In the genomic region with DNA sequence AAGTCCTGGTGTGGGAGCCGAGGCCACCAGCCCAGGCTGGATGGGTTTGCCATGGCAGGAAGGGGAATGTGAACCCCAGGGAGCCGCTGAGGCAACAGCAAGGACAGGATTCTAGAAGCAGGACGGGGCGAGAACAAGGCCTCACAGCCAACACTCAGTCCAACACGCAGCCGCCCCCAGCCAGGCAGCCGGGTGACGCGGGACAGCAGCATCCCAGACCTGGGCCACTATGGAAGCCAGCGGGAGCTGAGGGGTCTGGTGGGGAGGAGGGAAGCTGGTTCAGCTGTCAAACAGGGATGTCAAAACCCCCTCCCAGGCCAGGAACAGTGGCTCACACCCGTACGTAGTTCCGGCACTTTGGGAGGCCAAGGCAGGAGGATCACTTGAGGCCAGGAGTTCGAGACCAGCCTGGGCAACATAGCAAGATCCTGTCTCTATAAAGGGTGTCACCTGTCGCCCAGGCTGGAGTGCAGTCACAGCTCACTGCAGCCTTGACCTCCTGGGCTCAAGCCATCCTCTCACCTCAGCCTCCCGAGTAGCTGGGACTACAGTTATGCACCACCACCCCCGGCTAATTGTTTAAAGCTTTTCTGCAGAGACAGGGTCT, we compare ENCODE assay signal across 28 cellular contexts. TPM values are rescaled to one million over a fixed set of nuclear protein-coding genes. Genes with fewer than 3 reads are reported as not detected.
"Had no signal": no experiment of that assay in that cellular context is flagged by ENCODE, and none has a peak within 500 bp of the region (broad histone marks: within the 10 kb centered on the region; RNA-seq: fewer than 3 reads in every experiment).

No MANE protein-coding gene starts in this region.

- H3K27ac Mint-ChIP-seq: activated B cell treated with CpG ODN at 0.5 μM for 24 hours; activated CD4-positive, alpha-beta memory T cell treated with anti-CD3 and anti-CD28 coated beads for 36 hours; activated CD4-positive, alpha-beta T cell treated with anti-CD3 and anti-CD28 coated beads, Interleukin-2, amount 10 ng/mL, durations not matched to agents 24 days and 14 days; activated naive CD4-positive, alpha-beta T cell treated with anti-CD3 and anti-CD28 coated beads, Interleukin-2, amount 50 U/mL, for 72 hours; activated naive CD8-positive, alpha-beta T cell treated with anti-CD3 and anti-CD28 coated beads, Interleukin-2, amount 50 U/mL, for 24 hours; T-helper 17 cell had no signal

- H3K9me3 ChIP-seq: ascending aorta had no signal

- DNase-seq: activated B cell treated with CpG ODN at 0.5 μM for 24 hours; activated CD4-positive, alpha-beta memory T cell treated with anti-CD3 and anti-CD28 coated beads for 36 hours; activated CD4-positive, alpha-beta T cell treated with anti-CD3 and anti-CD28 coated beads for 1 hour; activated CD4-positive, alpha-beta T cell treated with anti-CD3 and anti-CD28 coated beads, Interleukin-2, amount 10 ng/mL, durations not matched to agents 24 days and 14 days; activated CD8-positive, alpha-beta memory T cell treated with anti-CD3 and anti-CD28 coated beads for 24 hours; activated effector memory CD4-positive, alpha-beta T cell treated with anti-CD3 and anti-CD28 coated beads, Interleukin-2, amount 50 U/mL, for 16 hours; activated naive CD4-positive, alpha-beta T cell treated with Interleukin-2 at 50 U/mL for 16 hours; activated naive CD8-positive, alpha-beta T cell treated with anti-CD3 and anti-CD28 coated beads, Interleukin-2, amount 50 U/mL, for 24 hours; activated T-cell treated with anti-CD3 and anti-CD28 coated beads, Interleukin-2, amount 50 U/mL, for 4 hours; amniotic stem cell; Karpas-422; MM.1S; NCI-H1417; NCI-H1694 treated with DMSO at 0.1 percent for 48 hours; NCI-H2029 treated with DMSO at 0.1 percent for 48 hours; NCI-H510A treated with DMSO at 0.1 percent for 48 hours; NCI-H69; NK-92 treated with Interleukin-12 subunit alpha and Interleukin-12 subunit beta, amount 100 ng/mL, for 24 hours; OCI-M1; SHP77 treated with DMSO at 0.1 percent for 48 hours; T-helper 17 cell; T-helper 9 cell had no signal

- H3K4me1 Mint-ChIP-seq: activated B cell treated with CpG ODN at 0.5 μM for 24 hours; activated CD4-positive, alpha-beta T cell treated with anti-CD3 and anti-CD28 coated beads, Interleukin-2, amount 10 ng/mL, durations not matched to agents 24 days and 14 days; activated naive CD8-positive, alpha-beta T cell treated with anti-CD3 and anti-CD28 coated beads, Interleukin-2, amount 50 U/mL, for 24 hours; central memory CD8-positive, alpha-beta T cell had no signal

- H3K36me3 ChIP-seq: ascending aorta had no signal

- H3K27me3 Mint-ChIP-seq: activated B cell treated with CpG ODN at 0.5 μM for 24 hours; activated CD4-positive, alpha-beta memory T cell treated with anti-CD3 and anti-CD28 coated beads for 36 hours; activated naive CD8-positive, alpha-beta T cell treated with anti-CD3 and anti-CD28 coated beads, Interleukin-2, amount 50 U/mL, for 24 hours; brain; central memory CD8-positive, alpha-beta T cell; T-helper 17 cell had no signal

- H3K4me3 ChIP-seq: ascending aorta had no signal

- H3K27me3 ChIP-seq: ascending aorta had no signal

- H3K27ac ChIP-seq: ascending aorta had no signal

- ATAC-seq: activated naive CD4-positive, alpha-beta T cell treated with anti-CD3 and anti-CD28 coated beads, Interleukin-2, amount 50 U/mL, for 72 hours; activated naive CD8-positive, alpha-beta T cell treated with anti-CD3 and anti-CD28 coated beads, Interleukin-2, amount 50 U/mL, for 24 hours; activated T-cell treated with anti-CD3 and anti-CD28 coated beads, Interleukin-2, amount 50 U/mL, for 4 hours; Panc1; T-helper 17 cell had no signal

- H3K4me3 Mint-ChIP-seq: activated B cell treated with CpG ODN at 0.5 μM for 24 hours; activated CD4-positive, alpha-beta memory T cell treated with anti-CD3 and anti-CD28 coated beads for 36 hours; activated CD4-positive, alpha-beta T cell treated with anti-CD3 and anti-CD28 coated beads, Interleukin-2, amount 10 ng/mL, durations not matched to agents 24 days and 14 days; activated naive CD8-positive, alpha-beta T cell treated with anti-CD3 and anti-CD28 coated beads, Interleukin-2, amount 50 U/mL, for 24 hours; activated T-cell treated with anti-CD3 and anti-CD28 coated beads, Interleukin-2, amount 50 U/mL, for 4 hours; brain; central memory CD8-positive, alpha-beta T cell; T-helper 17 cell had no signal

- H3K9me3 Mint-ChIP-seq: activated B cell treated with CpG ODN at 0.5 μM for 24 hours; activated CD4-positive, alpha-beta memory T cell treated with anti-CD3 and anti-CD28 coated beads for 36 hours; activated CD4-positive, alpha-beta T cell treated with anti-CD3 and anti-CD28 coated beads, Interleukin-2, amount 10 ng/mL, durations not matched to agents 24 days and 14 days; activated naive CD4-positive, alpha-beta T cell treated with anti-CD3 and anti-CD28 coated beads, Interleukin-2, amount 50 U/mL, for 72 hours; activated naive CD8-positive, alpha-beta T cell treated with anti-CD3 and anti-CD28 coated beads, Interleukin-2, amount 50 U/mL, for 24 hours; activated T-cell treated with anti-CD3 and anti-CD28 coated beads, Interleukin-2, amount 50 U/mL, for 4 hours; central memory CD8-positive, alpha-beta T cell had no signal

- H3K36me3 Mint-ChIP-seq: activated CD4-positive, alpha-beta memory T cell treated with anti-CD3 and anti-CD28 coated beads for 36 hours; activated naive CD4-positive, alpha-beta T cell treated with anti-CD3 and anti-CD28 coated beads, Interleukin-2, amount 50 U/mL, for 72 hours had no signal

RNA-seq across cellular contexts. Expression of gene PLK5, which starts 37.5 kb away (rescaled TPM):
- total RNA-seq: activated B cell treated with CpG ODN at 0.5 μM for 24 hours; activated CD4-positive, alpha-beta memory T cell treated with anti-CD3 and anti-CD28 coated beads for 36 hours; activated CD4-positive, alpha-beta T cell treated with anti-CD3 and anti-CD28 coated beads, Interleukin-2, amount 10 ng/mL, durations not matched to agents 24 days and 14 days; activated naive CD4-positive, alpha-beta T cell treated with anti-CD3 and anti-CD28 coated beads, Interleukin-2, amount 50 U/mL, for 72 hours; activated T-cell treated with anti-CD3 and anti-CD28 coated beads, Interleukin-2, amount 50 U/mL, for 4 hours; ascending aorta; SK-MEL-5; T-helper 17 cell had no signal

RNA-seq across cellular contexts. Expression of gene ADAMTSL5, which starts 48.5 kb away (rescaled TPM):
- total RNA-seq: activated B cell treated with CpG ODN at 0.5 μM for 24 hours had no signal
